In the genomic region with DNA sequence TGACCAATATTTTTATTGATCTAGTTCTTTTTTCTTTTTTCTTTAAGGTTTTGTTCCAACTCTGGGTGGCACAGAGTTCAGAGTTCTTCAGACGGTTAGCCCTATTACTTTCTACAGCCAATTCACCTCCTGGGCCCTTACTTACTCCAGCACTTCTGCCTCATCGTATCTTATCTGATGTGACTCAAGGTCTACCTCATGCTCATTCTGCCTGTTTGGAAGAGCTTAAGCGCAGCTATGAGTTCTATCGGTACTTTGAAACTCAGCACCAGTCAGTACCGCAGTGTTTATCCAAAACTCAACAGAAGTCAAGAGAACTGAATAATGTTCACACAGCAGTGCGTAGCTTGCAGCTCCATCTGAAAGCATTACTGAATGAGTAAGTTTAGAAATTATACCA, we compare ENCODE assay signal across 32 cellular contexts.
DNase-seq lines count a peak whose midpoint lies in the region; ATAC-seq, FAIRE-seq and TF ChIP-seq lines count a peak whose summit lies in the region.
"Had no signal": no experiment of that assay in that cellular context is flagged by ENCODE, and none has a peak within 500 bp of the region (broad histone marks: within the 10 kb centered on the region; RNA-seq: fewer than 3 reads in every experiment).

No MANE protein-coding gene starts in this region.

- peaks cover 7% of the 10 kb centered on the region for H3K4me1 Mint-ChIP-seq in activated naive CD8-positive, alpha-beta T cell treated with anti-CD3 and anti-CD28 coated beads, Interleukin-2, amount 10 ng/mL, durations not matched to agents 7 days and 5 days
- H3K4me1 Mint-ChIP-seq in activated naive CD8-positive, alpha-beta T cell treated with anti-CD3 and anti-CD28 coated beads, Interleukin-2, amount 50 U/mL, for 24 hours = no peaks in the 10 kb centered on the region
- H3K4me1 Mint-ChIP-seq in progenitor cell of endocrine pancreas (ENCODE audit: low read depth) = peaks cover 1% of the 10 kb centered on the region
- H3K4me1 Mint-ChIP-seq: B cell, IgD-negative memory B cell had no signal

- TF ChIP-seq CTCF in K562 (IDR thresholded peaks at IDR 0.05 in 2 of 3, conservative IDR thresholded peaks at IDR 0.05 in 1 of 3; ENCODE audit: insufficient read depth in 2 of 3, low read depth in 1 of 3, low read length in 3 of 3) (no peak), fibroblast of villous mesenchyme (IDR thresholded peaks at IDR 0.05; ENCODE audit: insufficient read depth, low read depth, low read length) (no peak), progenitor cell of endocrine pancreas (IDR thresholded peaks at IDR 0.05; ENCODE audit: unreplicated experiment) (no peak), breast epithelium (IDR thresholded peaks at IDR 0.05) (no peak)

- POLR2A ChIA-PET in activated naive CD8-positive, alpha-beta T cell treated with anti-CD3 and anti-CD28 coated beads, Interleukin-2, amount 10 ng/mL, durations not matched to agents 7 days and 5 days (lab: Charles Lee) = no interaction called here
- POLR2A ChIA-PET in K562 (lab: Yijun Ruan, JAX) = interaction anchor here (0.5 to 1.0 kb wide), 3 partner anchors 10 to 323 kb away, joined by 3 read pairs; no protein-coding TSS in a partner anchor

- H3K27me3 ChIP-seq in K562 (ENCODE audit: control insufficient read depth in 2 of 2, insufficient read depth in 2 of 2, low read length in 2 of 2) (no peaks in the 10 kb centered on the region), breast epithelium (no peaks in the 10 kb centered on the region)

- TF ChIP-seq POLR2A in K562 (conservative IDR thresholded peaks at IDR 0.05) = no peak
- TF ChIP-seq POLR2A in breast epithelium (IDR thresholded peaks at IDR 0.05) = no peak

- H3K4me1 ChIP-seq in K562 (replicated peaks in 1 of 2; ENCODE audit: control insufficient read depth in 2 of 2, insufficient read depth in 2 of 2, low read length in 2 of 2) (no peaks in the 10 kb centered on the region; a peak in 1 of 5 replicates), breast epithelium (no peaks in the 10 kb centered on the region)
- H3K4me1 ChIP-seq: HAP-1 had no signal

- no peak for TF ChIP-seq EP300 in K562 (IDR thresholded peaks at IDR 0.05; ENCODE audit: low read length)

- DNase-seq in activated naive CD8-positive, alpha-beta T cell treated with anti-CD3 and anti-CD28 coated beads, Interleukin-2, amount 10 ng/mL, durations not matched to agents 7 days and 5 days = no peak
- DNase-seq in activated naive CD8-positive, alpha-beta T cell treated with anti-CD3 and anti-CD28 coated beads, Interleukin-2, amount 50 U/mL, for 24 hours = no peak
- DNase-seq in K562 (ENCODE audit: extremely low read depth in 1 of 4, low spot score in 3 of 4) (peak in 2 of 4 experiments; percentile 9 to 29), fibroblast of villous mesenchyme (ENCODE audit: low read depth) (peak; percentile 80), progenitor cell of endocrine pancreas (ENCODE audit: low spot score, unreplicated experiment) (no peak), DMS79 (lab: John Stamatoyannopoulos, UW) (no peak), breast epithelium (ENCODE audit: low spot score in 2 of 2) (no peak)
- no peak for DNase-seq in activated CD8-positive, alpha-beta memory T cell treated with anti-CD3 and anti-CD28 coated beads for 24 hours
- DNase-seq: Caco-2; CD8-positive, alpha-beta T cell; DMS 273 treated with DMSO at 0.1 percent for 48 hours; DMS79 treated with DMSO at 0.1 percent for 48 hours; GF-D8; HFFc6; NCI-H1048; NCI-H1417; NCI-H1694; NCI-H2029 treated with DMSO at 0.1 percent for 48 hours; NCI-H446 treated with DMSO at 0.1 percent for 48 hours; NCI-H526; NCI-H82; NK-92 treated with Interleukin-12 subunit alpha and Interleukin-12 subunit beta, amount 100 ng/mL, for 24 hours; PC-9; RPMI8226; SHP77 had no signal

- H3K79me2 ChIP-seq in K562 (ENCODE audit: control insufficient read depth, insufficient read depth, low read length) = no peaks in the 10 kb centered on the region

- H3K9me1 ChIP-seq in K562 (ENCODE audit: control insufficient read depth, insufficient read depth, low read length) = no peaks in the 10 kb centered on the region

- intact Hi-C loops in K562 (cut with micrococcal nuclease) = no loop called here
- intact Hi-C loops in breast epithelium (cut with DNase I; ENCODE audit: low total_unique reads) = no loop called here

- WGBS in K562 (ENCODE audit: insufficient coverage, low coverage, missing lambda C conversion rate) = 64% methylated on average over 6 of the region's 6 CpGs

- peak overlapping the region; percentile 43 for H3K27ac Mint-ChIP-seq in activated naive CD8-positive, alpha-beta T cell treated with anti-CD3 and anti-CD28 coated beads, Interleukin-2, amount 10 ng/mL, durations not matched to agents 7 days and 5 days
- no peak overlapping the region for H3K27ac Mint-ChIP-seq in activated naive CD8-positive, alpha-beta T cell treated with anti-CD3 and anti-CD28 coated beads, Interleukin-2, amount 50 U/mL, for 24 hours
- H3K27ac Mint-ChIP-seq in progenitor cell of endocrine pancreas = peak overlapping the region; percentile 62
- H3K27ac Mint-ChIP-seq: B cell; CD8-positive, alpha-beta T cell; GM23338; HFFc6; IgD-negative memory B cell had no signal

- no peak for ATAC-seq in activated naive CD8-positive, alpha-beta T cell treated with anti-CD3 and anti-CD28 coated beads, Interleukin-2, amount 10 ng/mL, durations not matched to agents 7 days and 5 days (ENCODE audit: low read depth)
- ATAC-seq in activated naive CD8-positive, alpha-beta T cell treated with anti-CD3 and anti-CD28 coated beads, Interleukin-2, amount 50 U/mL, for 24 hours = no peak
- peak; percentile 61 for ATAC-seq in K562
- ATAC-seq: CD8-positive, alpha-beta T cell; GM23338 had no signal

- no peak overlapping the region for H2AFZ ChIP-seq in K562 (ENCODE audit: low read depth, low read length)
- H2AFZ ChIP-seq: GM23338, PC-9 had no signal

- FAIRE-seq in K562 (lab: Jason Lieb, UNC) = peak; percentile 82
- FAIRE-seq: GM12891 had no signal

- no peak overlapping the region for H3K4me3 ChIP-seq in K562
- H3K4me3 ChIP-seq in fibroblast of villous mesenchyme (ENCODE audit: low read depth, low read length) = no peak overlapping the region
- H3K4me3 ChIP-seq in breast epithelium = no peak overlapping the region
- H3K4me3 ChIP-seq: GM23338, HAP-1, PC-9 had no signal

- H3K9ac ChIP-seq in K562 (ENCODE audit: insufficient read depth in 1 of 2, low read depth in 2 of 2, low read length in 2 of 2) = no peak overlapping the region

- no peak overlapping the region for H3K4me2 ChIP-seq in K562 (ENCODE audit: insufficient read depth, low read length)
- H3K4me2 ChIP-seq: GM23338, PC-9 had no signal

- in situ Hi-C loops in K562 (cut with MboI) = no loop called here

- no peak overlapping the region for H3K27ac ChIP-seq in K562 (ENCODE audit: extremely low read depth, low read depth, low read length)
- no peak overlapping the region for H3K27ac ChIP-seq in breast epithelium
- H3K27ac ChIP-seq: 22Rv1, C4-2B, PC-9 had no signal

- H3K9me3 ChIP-seq in K562 (replicated peaks; ENCODE audit: control insufficient read depth, insufficient read depth, low read depth, low read length) = no peaks in the 10 kb centered on the region
- no peaks in the 10 kb centered on the region for H3K9me3 ChIP-seq in breast epithelium
- H3K9me3 ChIP-seq: Caco-2, HAP-1 had no signal

- H3K4me3 Mint-ChIP-seq in activated naive CD8-positive, alpha-beta T cell treated with anti-CD3 and anti-CD28 coated beads, Interleukin-2, amount 10 ng/mL, durations not matched to agents 7 days and 5 days = no peak overlapping the region
- no peak overlapping the region for H3K4me3 Mint-ChIP-seq in activated naive CD8-positive, alpha-beta T cell treated with anti-CD3 and anti-CD28 coated beads, Interleukin-2, amount 50 U/mL, for 24 hours
- no peak overlapping the region for H3K4me3 Mint-ChIP-seq in progenitor cell of endocrine pancreas (ENCODE audit: low read depth)
- H3K4me3 Mint-ChIP-seq: B cell; CD8-positive, alpha-beta T cell; GM23338; HFFc6; IgD-negative memory B cell had no signal

- TF ChIP-seq RAD21 in K562 (CRISPR knock-in tag; conservative IDR thresholded peaks at IDR 0.05 in 1 of 2, IDR thresholded peaks at IDR 0.05 in 1 of 2) = no peak

- CTCF ChIA-PET in K562 (lab: Yijun Ruan, JAX; ENCODE audit: low intra/inter-chr PET ratio) = interaction anchor here (0.6 kb wide), 1 partner anchor 1163 kb away, joined by 3 read pairs; no protein-coding TSS in a partner anchor

- H4K20me1 ChIP-seq in K562 (replicated peaks; ENCODE audit: control insufficient read depth, insufficient read depth, low read length) = no peaks in the 10 kb centered on the region

- no TSS peak for BruUV-seq in K562 (replicated peaks; lab: Mats Ljungman, UMichigan)

- no peaks in the 10 kb centered on the region for H3K27me3 Mint-ChIP-seq in activated naive CD8-positive, alpha-beta T cell treated with anti-CD3 and anti-CD28 coated beads, Interleukin-2, amount 10 ng/mL, durations not matched to agents 7 days and 5 days
- H3K27me3 Mint-ChIP-seq in activated naive CD8-positive, alpha-beta T cell treated with anti-CD3 and anti-CD28 coated beads, Interleukin-2, amount 50 U/mL, for 24 hours = no peaks in the 10 kb centered on the region
- no peaks in the 10 kb centered on the region for H3K27me3 Mint-ChIP-seq in progenitor cell of endocrine pancreas
- H3K27me3 Mint-ChIP-seq: B cell, IgD-negative memory B cell had no signal

- no peaks in the 10 kb centered on the region for H3K9me3 Mint-ChIP-seq in activated naive CD8-positive, alpha-beta T cell treated with anti-CD3 and anti-CD28 coated beads, Interleukin-2, amount 10 ng/mL, durations not matched to agents 7 days and 5 days
- H3K9me3 Mint-ChIP-seq in activated naive CD8-positive, alpha-beta T cell treated with anti-CD3 and anti-CD28 coated beads, Interleukin-2, amount 50 U/mL, for 24 hours = no peaks in the 10 kb centered on the region
- no peaks in the 10 kb centered on the region for H3K9me3 Mint-ChIP-seq in progenitor cell of endocrine pancreas (ENCODE audit: low read depth)
- H3K9me3 Mint-ChIP-seq: CD8-positive, alpha-beta T cell; GM23338; HFFc6; IgD-negative memory B cell had no signal

- H3K36me3 ChIP-seq in K562 (ENCODE audit: control insufficient read depth, insufficient read depth, low read length) (peaks cover 30% of the 10 kb centered on the region; the same call in 2 of the 3 replicates), breast epithelium (peaks cover 6% of the 10 kb centered on the region)

- peaks cover 27% of the 10 kb centered on the region for H3K36me3 Mint-ChIP-seq in activated naive CD8-positive, alpha-beta T cell treated with anti-CD3 and anti-CD28 coated beads, Interleukin-2, amount 10 ng/mL, durations not matched to agents 7 days and 5 days
- peaks cover 42% of the 10 kb centered on the region for H3K36me3 Mint-ChIP-seq in activated naive CD8-positive, alpha-beta T cell treated with anti-CD3 and anti-CD28 coated beads, Interleukin-2, amount 50 U/mL, for 24 hours (ENCODE audit: low read depth)
- peaks cover 45% of the 10 kb centered on the region for H3K36me3 Mint-ChIP-seq in progenitor cell of endocrine pancreas (ENCODE audit: insufficient read depth)

TF ChIP-seq in K562, 482 proteins besides CTCF, POLR2A, EP300 and RAD21 (continues in another document):
- TF ChIP-seq FOSL1 (tag; conservative IDR thresholded peaks at IDR 0.05) (peak; percentile 95), CREM (IDR thresholded peaks at IDR 0.05; ENCODE audit: low read depth) (peak; percentile 28; the same call in 1 of the 2 replicates), RCOR1 (IDR thresholded peaks at IDR 0.05; ENCODE audit: borderline replicate concordance in 1 of 2, low read depth in 2 of 2, low read length in 2 of 2) (no peak)
